Comparison of ENCODE assay signal across 27 cellular contexts in genomic region chr9:128205296-128205944, GRCh38. TPM values are rescaled to one million over a fixed set of nuclear protein-coding genes. Genes with fewer than 3 reads are reported as not detected.
DNase-seq lines count a peak whose midpoint lies in the region; ATAC-seq, FAIRE-seq and TF ChIP-seq lines count a peak whose summit lies in the region.
"Had no signal": no experiment of that assay in that cellular context is flagged by ENCODE, and none has a peak within 500 bp of the region (broad histone marks: within the 10 kb centered on the region; RNA-seq: fewer than 3 reads in every experiment).

No MANE protein-coding gene starts in this region.

- H3K4me3 ChIP-seq in A549: peak overlapping the region; percentile 96
- H3K4me3 ChIP-seq in uterus: no peak overlapping the region
- no peak overlapping the region for H3K4me3 ChIP-seq in smooth muscle cell
- H3K4me3 ChIP-seq: mucosa of descending colon, spleen had no signal

- no peak for TF ChIP-seq EP300 in A549 (IDR thresholded peaks at IDR 0.05)

- H3K27me3 ChIP-seq in uterus: no peaks in the 10 kb centered on the region
- H3K27me3 ChIP-seq in smooth muscle cell (ENCODE audit: low read depth): no peaks in the 10 kb centered on the region

- H4K20me1 ChIP-seq in smooth muscle cell (ENCODE audit: low read depth): peaks cover 38% of the 10 kb centered on the region

- no peak overlapping the region for H3K9ac ChIP-seq in smooth muscle cell (ENCODE audit: low read depth)

- no peak for TF ChIP-seq RAD21 in A549 (conservative IDR thresholded peaks at IDR 0.05 in 1 of 2, IDR thresholded peaks at IDR 0.05 in 1 of 2)

- intact Hi-C loops in uterus (cut with DNase I; ENCODE audit: low total_unique reads): no loop called here

- H3K36me3 ChIP-seq in uterus (no peaks in the 10 kb centered on the region), smooth muscle cell (ENCODE audit: low read depth) (no peaks in the 10 kb centered on the region)
- H3K36me3 ChIP-seq: heart right ventricle, left ventricle myocardium inferior, spleen, tibial nerve had no signal

- H3K27ac Mint-ChIP-seq in HFFc6 (no peak overlapping the region), naive B cell (no peak overlapping the region)
- H3K27ac Mint-ChIP-seq in central memory CD8-positive, alpha-beta T cell (ENCODE audit: low read depth): no peak overlapping the region
- H3K27ac Mint-ChIP-seq: activated CD8-positive, alpha-beta T cell treated with anti-CD3 and anti-CD28 coated beads, Interleukin-2, amount 10 ng/mL, durations not matched to agents 7 days and 5 days; activated naive CD4-positive, alpha-beta T cell treated with anti-CD3 and anti-CD28 coated beads for 36 hours; immature natural killer cell; stimulated activated naive CD8-positive, alpha-beta T cell treated with anti-CD3 and anti-CD28 coated beads, Interleukin-15, Interleukin-2, amounts not matched to agents 100 ng/mL and 50 ng/mL, for 24 hours had no signal

- peak overlapping the region; percentile 86 for H3K4me2 ChIP-seq in A549
- H3K4me2 ChIP-seq in smooth muscle cell: no peak overlapping the region

- POLR2A ChIA-PET in A549 (lab: Yijun Ruan, JAX): no interaction called here

- no peaks in the 10 kb centered on the region for H3K9me3 ChIP-seq in A549
- no peaks in the 10 kb centered on the region for H3K9me3 ChIP-seq in uterus
- H3K9me3 ChIP-seq in smooth muscle cell (replicated peaks; ENCODE audit: low read depth): no peaks in the 10 kb centered on the region
- H3K9me3 ChIP-seq: heart right ventricle, left ventricle myocardium inferior, mucosa of descending colon, spleen, tibial nerve had no signal

- H3K4me3 Mint-ChIP-seq in HFFc6 (no peak overlapping the region), naive B cell (peak overlapping the region in 5 of 8 donors; percentile 25 to 79 (median 43))
- peak overlapping the region; percentile 61 for H3K4me3 Mint-ChIP-seq in central memory CD8-positive, alpha-beta T cell
- H3K4me3 Mint-ChIP-seq: activated naive CD4-positive, alpha-beta T cell treated with anti-CD3 and anti-CD28 coated beads for 36 hours; activated T-cell treated with anti-CD3 and anti-CD28 coated beads, Interleukin-2, amount 50 U/mL, for 4 hours had no signal

- peaks cover 5% of the 10 kb centered on the region; the same call in 1 of the 2 replicates for H3K36me3 Mint-ChIP-seq in HFFc6 (ENCODE audit: low read depth)
- no peaks in the 10 kb centered on the region for H3K36me3 Mint-ChIP-seq in central memory CD8-positive, alpha-beta T cell (ENCODE audit: insufficient read depth)
- no peaks in the 10 kb centered on the region for H3K36me3 Mint-ChIP-seq in naive B cell
- H3K36me3 Mint-ChIP-seq: immature natural killer cell had no signal

- H3K27me3 Mint-ChIP-seq in HFFc6 (ENCODE audit: insufficient read depth): no peaks in the 10 kb centered on the region; the same call in 1 of the 2 replicates
- H3K27me3 Mint-ChIP-seq in central memory CD8-positive, alpha-beta T cell: peaks cover 36% of the 10 kb centered on the region
- peaks cover 5 to 38% (median 30%) of the 10 kb centered on the region in 3 donors for H3K27me3 Mint-ChIP-seq in naive B cell

- 73% methylated on average over 12 of the region's 16 CpGs for WGBS in A549 (ENCODE audit: missing lambda C conversion rate)
- WGBS in smooth muscle cell (ENCODE audit: low lambda C conversion rate): 85% methylated on average over 16 of the region's 16 CpGs

- FAIRE-seq in A549 (lab: Jason Lieb, UNC): no peak
- FAIRE-seq: colon had no signal

- no peak for TF ChIP-seq CTCF in A549 (IDR thresholded peaks at IDR 0.05)
- peak; percentile 14; the same call in 1 of the 2 replicates for TF ChIP-seq CTCF in HFFc6 (IDR thresholded peaks at IDR 0.05)
- TF ChIP-seq CTCF in uterus (IDR thresholded peaks at IDR 0.05): no peak
- TF ChIP-seq CTCF in smooth muscle cell (IDR thresholded peaks at IDR 0.05; ENCODE audit: borderline replicate concordance, insufficient read depth, poor library complexity, severe bottlenecking): no peak

- no peak for DNase-seq in A549 (ENCODE audit: low read depth in 1 of 2, low spot score in 1 of 2)
- no peak for DNase-seq in HFFc6
- DNase-seq in central memory CD8-positive, alpha-beta T cell (ENCODE audit: low spot score in 2 of 2): no peak
- DNase-seq in naive B cell: no peak
- no peak for DNase-seq in uterus
- DNase-seq in NCI-H2107 treated with DMSO at 0.1 percent for 48 hours (lab: John Stamatoyannopoulos, UW; ENCODE audit: unreplicated experiment): no peak
- DNase-seq in smooth muscle cell (lab: John Stamatoyannopoulos, UW; ENCODE audit: unreplicated experiment): no peak
- DNase-seq: activated CD8-positive, alpha-beta T cell treated with anti-CD3 and anti-CD28 coated beads, Interleukin-2, amount 10 ng/mL, durations not matched to agents 7 days and 5 days; activated naive CD4-positive, alpha-beta T cell treated with anti-CD3 and anti-CD28 coated beads for 36 hours; activated T-cell treated with anti-CD3 and anti-CD28 coated beads, Interleukin-2, amount 50 U/mL, for 4 hours; heart right ventricle; immature natural killer cell; KG1; left ventricle myocardium inferior; mucosa of descending colon; NCI-H187 treated with DMSO at 0.1 percent for 48 hours; nucleus accumbens; retina; spleen; stimulated activated CD4-positive, alpha-beta T cell treated with anti-CD3 and anti-CD28 coated beads, Interleukin-4, amount 100 ng/mL, for 24 hours had no signal

- TF ChIP-seq POLR2A in A549 (IDR thresholded peaks at IDR 0.05; ENCODE audit: low read length) (no peak), uterus (IDR thresholded peaks at IDR 0.05) (no peak)

- H3K4me1 Mint-ChIP-seq in HFFc6 (ENCODE audit: low read depth): peaks cover 37% of the 10 kb centered on the region
- H3K4me1 Mint-ChIP-seq in central memory CD8-positive, alpha-beta T cell: peaks cover 9% of the 10 kb centered on the region
- H3K4me1 Mint-ChIP-seq in naive B cell: peaks cover 7 to 11% (median 8%) of the 10 kb centered on the region in 3 donors

- H3K9me3 Mint-ChIP-seq in HFFc6 (no peaks in the 10 kb centered on the region; the same call in 1 of the 2 replicates), naive B cell (no peaks in the 10 kb centered on the region)
- H3K9me3 Mint-ChIP-seq in central memory CD8-positive, alpha-beta T cell: no peaks in the 10 kb centered on the region
- H3K9me3 Mint-ChIP-seq: activated naive CD4-positive, alpha-beta T cell treated with anti-CD3 and anti-CD28 coated beads for 36 hours; activated T-cell treated with anti-CD3 and anti-CD28 coated beads, Interleukin-2, amount 50 U/mL, for 4 hours; immature natural killer cell; stimulated activated naive CD8-positive, alpha-beta T cell treated with anti-CD3 and anti-CD28 coated beads, Interleukin-15, Interleukin-2, amounts not matched to agents 100 ng/mL and 50 ng/mL, for 24 hours had no signal

- peaks cover 5% of the 10 kb centered on the region for H3K79me2 ChIP-seq in smooth muscle cell (ENCODE audit: low read depth)

- H3K27ac ChIP-seq in A549 (peak overlapping the region; percentile 95 to 99), uterus (peak overlapping the region in 1 of 2 donors; percentile 79), smooth muscle cell (ENCODE audit: low read depth) (no peak overlapping the region)
- H3K27ac ChIP-seq: spleen had no signal

- ATAC-seq in A549: no peak
- no peak for ATAC-seq in central memory CD8-positive, alpha-beta T cell (replicated peaks; ENCODE audit: extremely low read depth, poor library complexity, severe bottlenecking)
- no peak for ATAC-seq in naive B cell (ENCODE audit: low read depth in 2 of 2)
- no peak for ATAC-seq in HG02885 (IDR thresholded peaks at IDR 0.05; ENCODE audit: poor library complexity, unreplicated experiment)
- ATAC-seq: activated CD4-positive, CD25-positive, alpha-beta regulatory T cell treated with anti-CD3 and anti-CD28 coated beads, Interleukin-2, amount 50 U/mL, for 24 hours; activated CD8-positive, alpha-beta T cell treated with anti-CD3 and anti-CD28 coated beads, Interleukin-2, amount 10 ng/mL, durations not matched to agents 7 days and 5 days; activated T-cell treated with anti-CD3 and anti-CD28 coated beads, Interleukin-2, amount 50 U/mL, for 4 hours; heart right ventricle; mucosa of descending colon had no signal

- peaks cover 8% of the 10 kb centered on the region for H3F3A ChIP-seq in smooth muscle cell (ENCODE audit: low read depth)

- CTCF ChIA-PET in A549 (lab: Yijun Ruan, JAX): interaction anchor here (1.4 to 2.8 kb wide), 3 partner anchors 11 to 18 kb away, joined by 5 to 12 read pairs (median 8); no protein-coding TSS in a partner anchor

- no peak overlapping the region for H2AFZ ChIP-seq in smooth muscle cell (ENCODE audit: low read depth)

- peaks cover 76% of the 10 kb centered on the region for H3K4me1 ChIP-seq in A549
- H3K4me1 ChIP-seq in uterus: peaks cover 0 to 8% of the 10 kb centered on the region in 2 donors
- H3K4me1 ChIP-seq in smooth muscle cell (ENCODE audit: low read depth): peaks cover 14% of the 10 kb centered on the region

RNA-seq across cellular contexts. Expression of gene DNM1, which starts 2.2 kb away (rescaled TPM):
- polyA plus RNA-seq in A549 (2011; rRNA removed) (60.2 and 70.7 TPM in 2 replicates), A549 (2017; fragmentation: RNase III; extraction: RNeasy Plus Mini Kit Qiagen cat#74134 plus additional on column Dnase treatment) (99.8 to 139 TPM (median 136 TPM) in 3 replicates), naive B cell (ENCODE audit: low read depth in 6 of 6) (under 1 TPM in 4 of 6 donors, not detected in 2; 0.15 to 0.49 (median 0.20) TPM), smooth muscle cell (48.9 and 50.7 TPM in 2 replicates)
- 65.9 and 77.9 TPM in 2 replicates for polyA plus RNA-seq in A549 (2012; cell fraction: cytosol; rRNA removed)
- polyA plus RNA-seq in A549 (2012; cell fraction: nucleus; rRNA removed): 394 and 431 TPM in 2 replicates
- 198 and 226 TPM in 2 replicates for polyA minus RNA-seq in A549 (2011; rRNA and poly(A)+ RNA removed)
- total RNA-seq in HFFc6 (2021; fragmentation: NEBNext Ultra II Directional; extraction: Animal tissue kit (Norgen Biotek cat#: 25700)): 10 to 100 TPM; 17.4 to 38.2 (median 32.7) TPM
- total RNA-seq in uterus (10 to 100 TPM in 3 of 4 donors, 1 to 10 TPM in 1; 5.0 to 71.5 (median 31.0) TPM), smooth muscle cell (25.3 and 29.7 TPM in 2 replicates)

RNA-seq across cellular contexts. Expression of gene CIZ1, which starts 14.0 kb away (rescaled TPM):
- polyA plus RNA-seq in A549 (2011; rRNA removed): 39.2 and 50.3 TPM in 2 replicates
- 40.3 and 49.3 TPM in 2 replicates for polyA plus RNA-seq in A549 (2012; cell fraction: cytosol; rRNA removed)
- polyA plus RNA-seq in A549 (2012; cell fraction: nucleus; rRNA removed): 87.4 and 112 TPM in 2 replicates
- 83.0 to 93.6 TPM (median 92.5 TPM) in 3 replicates for polyA plus RNA-seq in A549 (2017; fragmentation: RNase III; extraction: RNeasy Plus Mini Kit Qiagen cat#74134 plus additional on column Dnase treatment)
- polyA minus RNA-seq in A549 (2011; rRNA and poly(A)+ RNA removed): 47.2 and 76.6 TPM in 2 replicates
- 100 to 1,000 TPM; 119 to 168 (median 148) TPM for total RNA-seq in HFFc6 (2021; fragmentation: NEBNext Ultra II Directional; extraction: Animal tissue kit (Norgen Biotek cat#: 25700))
- polyA plus RNA-seq in naive B cell (ENCODE audit: low read depth in 6 of 6): 10 to 100 TPM in 2 of 6 donors, 1 to 10 TPM in 4; 5.6 to 34.6 (median 9.9) TPM
- 100 to 1,000 TPM in 1 of 4 donors, 10 to 100 TPM in 3; 31.3 to 151 (median 52.6) TPM for total RNA-seq in uterus
- 23.5 and 24.2 TPM in 2 replicates for total RNA-seq in smooth muscle cell
- polyA plus RNA-seq in smooth muscle cell: 81.1 and 84.0 TPM in 2 replicates

RNA-seq across cellular contexts. Expression of gene BBLN, which starts 45.4 kb away (rescaled TPM):
- polyA plus RNA-seq in A549 (2011; rRNA removed) (23.0 and 23.8 TPM in 2 replicates), A549 (2017; fragmentation: RNase III; extraction: RNeasy Plus Mini Kit Qiagen cat#74134 plus additional on column Dnase treatment) (23.3 to 28.1 TPM (median 26.0 TPM) in 3 replicates), naive B cell (ENCODE audit: low read depth in 6 of 6) (10 to 100 TPM; 74.7 to 98.3 (median 93.5) TPM), smooth muscle cell (119 and 133 TPM in 2 replicates)
- polyA plus RNA-seq in A549 (2012; cell fraction: cytosol; rRNA removed): 39.6 and 58.1 TPM in 2 replicates
- polyA plus RNA-seq in A549 (2012; cell fraction: nucleus; rRNA removed): 36.5 and 39.0 TPM in 2 replicates
- 8.4 and 8.9 TPM in 2 replicates for polyA minus RNA-seq in A549 (2011; rRNA and poly(A)+ RNA removed)
- total RNA-seq in HFFc6 (2021; fragmentation: NEBNext Ultra II Directional; extraction: Animal tissue kit (Norgen Biotek cat#: 25700)): 10 to 100 TPM; 45.7 to 63.2 (median 50.5) TPM
- total RNA-seq in uterus (100 to 1,000 TPM in 2 of 4 donors, 10 to 100 TPM in 2; 31.3 to 198 (median 96.0) TPM), smooth muscle cell (209 and 229 TPM in 2 replicates)

RNA-seq across cellular contexts. Expression of gene LCN2, which starts 56.2 kb away (rescaled TPM):
- polyA plus RNA-seq in A549 (2011; rRNA removed): 11.9 and 18.1 TPM in 2 replicates
- polyA plus RNA-seq in A549 (2012; cell fraction: cytosol; rRNA removed): 0.89 and 0.93 TPM in 2 replicates
- polyA plus RNA-seq in A549 (2012; cell fraction: nucleus; rRNA removed): 0.55 and 1.0 TPM in 2 replicates
- 2.3 to 3.0 TPM (median 2.6 TPM) in 3 replicates for polyA plus RNA-seq in A549 (2017; fragmentation: RNase III; extraction: RNeasy Plus Mini Kit Qiagen cat#74134 plus additional on column Dnase treatment)
- polyA minus RNA-seq in A549 (2011; rRNA and poly(A)+ RNA removed): 5.7 and 7.4 TPM in 2 replicates
- not detected for total RNA-seq in HFFc6 (2021; fragmentation: NEBNext Ultra II Directional; extraction: Animal tissue kit (Norgen Biotek cat#: 25700))
- 1 to 10 TPM in 2 of 6 donors, under 1 TPM in 1, not detected in 3; 0.44 to 1.2 (median 1.2) TPM for polyA plus RNA-seq in naive B cell (ENCODE audit: low read depth in 6 of 6)
- total RNA-seq in uterus: 1 to 10 TPM in 1 of 4 donors, under 1 TPM in 1, not detected in 2; 0.98 to 2.6 TPM
- not detected in 2 replicates for total RNA-seq in smooth muscle cell
- 0.38 TPM in 1 of 2 replicates, not detected in the other for polyA plus RNA-seq in smooth muscle cell
- total RNA-seq: activated CD8-positive, alpha-beta T cell treated with anti-CD3 and anti-CD28 coated beads, Interleukin-2, amount 10 ng/mL, durations not matched to agents 7 days and 5 days; activated naive CD4-positive, alpha-beta T cell treated with anti-CD3 and anti-CD28 coated beads for 36 hours; activated T-cell treated with anti-CD3 and anti-CD28 coated beads, Interleukin-2, amount 50 U/mL, for 4 hours; left ventricle myocardium inferior; NCI-H460; tibial nerve had no signal
- polyA plus RNA-seq: BJ had no signal
